10 cellular contexts compared by ENCODE assay signal in the genomic region with DNA sequence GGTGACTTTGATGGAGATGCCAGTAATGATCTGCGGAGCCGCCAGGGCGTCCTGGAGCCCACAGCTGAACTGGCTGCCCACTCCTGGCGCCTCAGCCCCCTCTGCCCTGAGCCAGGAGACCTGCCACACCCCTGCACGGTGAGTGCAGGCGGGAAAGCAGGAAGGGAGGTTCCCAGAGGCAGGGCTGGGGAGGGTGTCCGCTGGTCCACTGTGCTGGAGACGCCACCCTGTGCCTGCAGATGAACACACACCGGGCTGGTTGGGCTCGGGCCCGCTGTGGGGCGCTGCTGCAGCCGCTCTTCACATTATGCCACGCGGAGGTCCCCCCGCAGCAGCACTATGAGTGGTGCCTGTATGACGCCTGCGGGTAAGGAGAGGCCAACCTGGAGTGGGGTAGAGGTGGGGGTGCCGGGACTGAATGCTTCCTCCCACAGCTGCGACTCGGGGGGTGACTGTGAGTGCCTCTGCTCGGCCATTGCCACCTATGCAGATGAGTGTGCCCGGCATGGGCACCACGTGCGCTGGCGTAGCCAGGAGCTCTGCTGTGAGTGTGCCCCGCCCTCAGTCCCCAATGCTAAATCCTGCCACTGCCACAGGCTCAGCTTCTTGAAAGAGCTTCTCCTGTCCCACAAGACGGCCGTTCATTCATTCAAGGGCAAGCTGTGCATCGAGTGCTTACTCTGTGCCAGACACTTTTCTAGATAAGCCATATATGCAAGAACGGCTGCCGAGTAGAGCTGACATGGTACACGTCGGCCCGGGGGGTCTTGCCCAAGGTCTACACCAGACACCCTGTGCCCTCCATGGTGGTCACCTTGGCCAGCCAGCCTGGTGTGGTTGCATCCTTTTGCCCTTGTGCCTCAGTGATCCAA. TPM values are rescaled to one million over a fixed set of nuclear protein-coding genes. Genes with fewer than 3 reads are reported as not detected.
DNase-seq lines count a peak whose midpoint lies in the region; ATAC-seq and TF ChIP-seq lines count a peak whose summit lies in the region.
"Had no signal": no experiment of that assay in that cellular context is flagged by ENCODE, and none has a peak within 500 bp of the region (broad histone marks: within the 10 kb centered on the region; RNA-seq: fewer than 3 reads in every experiment).

No MANE protein-coding gene starts in this region.

- H3K4me3 ChIP-seq in right atrium auricular region (no peak overlapping the region), upper lobe of right lung (no peak overlapping the region)

- POLR2A ChIA-PET in RWPE1 (lab: Yijun Ruan, JAX; ENCODE audit: low non-redundant PET) = no interaction called here

- no peaks in the 10 kb centered on the region for H3K36me3 ChIP-seq in right atrium auricular region
- H3K36me3 ChIP-seq in upper lobe of right lung = no peaks in the 10 kb centered on the region

- no peak for DNase-seq in Right ventricle myocardium inferior (ENCODE audit: missing footprints)
- DNase-seq in right atrium auricular region (ENCODE audit: low spot score) = no peak
- DNase-seq in RWPE1 (ENCODE audit: low spot score) = no peak
- peak; percentile 48 for DNase-seq in left cardiac atrium
- no peak for DNase-seq in upper lobe of right lung
- no peak for DNase-seq in DMS 273 (lab: John Stamatoyannopoulos, UW; ENCODE audit: unreplicated experiment)
- DNase-seq: DND-41, occipital lobe had no signal

- H3K4me1 ChIP-seq in right atrium auricular region (peaks cover 0 to 17% of the 10 kb centered on the region in 2 donors), upper lobe of right lung (no peaks in the 10 kb centered on the region)

- CTCF ChIA-PET in RWPE1 (lab: Yijun Ruan, JAX) = no interaction called here

- peaks cover 0 to 12% of the 10 kb centered on the region in 2 donors for H3K27me3 ChIP-seq in right atrium auricular region
- H3K27me3 ChIP-seq in upper lobe of right lung = peaks cover 38% of the 10 kb centered on the region

- TF ChIP-seq CTCF in right atrium auricular region (IDR thresholded peaks at IDR 0.05) (peak in 1 of 2 donors; percentile 47), RWPE1 (conservative IDR thresholded peaks at IDR 0.05; ENCODE audit: low read depth) (peak; percentile 21; the same call in 1 of the 2 replicates), upper lobe of right lung (IDR thresholded peaks at IDR 0.05) (peak; percentile 43)

- intact Hi-C loops in Right ventricle myocardium inferior (cut with DNase I) (no loop called here), left cardiac atrium (cut with DNase I) (no loop called here), upper lobe of right lung (cut with DNase I) (no loop called here)

- no peaks in the 10 kb centered on the region for H3K9me3 ChIP-seq in right atrium auricular region
- no peaks in the 10 kb centered on the region for H3K9me3 ChIP-seq in upper lobe of right lung

- H3K27ac ChIP-seq in right atrium auricular region = no peak overlapping the region
- H3K27ac ChIP-seq in RWPE1 = no peak overlapping the region
- no peak overlapping the region for H3K27ac ChIP-seq in upper lobe of right lung

- ATAC-seq in Right ventricle myocardium inferior (peak; percentile 59), left cardiac atrium (peak in 1 of 2 donors; percentile 57), upper lobe of right lung (peak; percentile 59), GM18907 (IDR thresholded peaks at IDR 0.05; ENCODE audit: unreplicated experiment) (no peak), HG03159 (IDR thresholded peaks at IDR 0.05; ENCODE audit: unreplicated experiment) (no peak)

RNA-seq across cellular contexts. Expression of a gene that starts 14.3 kb away (rescaled TPM):
- 7.0 TPM for total RNA-seq in Right ventricle myocardium inferior
- 10 to 100 TPM in 1 of 2 donors, 1 to 10 TPM in 1; 3.2 to 11.0 TPM for total RNA-seq in right atrium auricular region
- 10 to 100 TPM in 1 of 2 donors, 1 to 10 TPM in 1; 7.9 to 10.4 TPM for total RNA-seq in left cardiac atrium
- 35.3 TPM for total RNA-seq in upper lobe of right lung

RNA-seq across cellular contexts. Expression of a gene that starts 50.5 kb away (rescaled TPM):
- 10.1 TPM for total RNA-seq in Right ventricle myocardium inferior
- total RNA-seq in right atrium auricular region = 10 to 100 TPM in 1 of 2 donors, 1 to 10 TPM in 1; 7.0 to 11.0 TPM
- 1 to 10 TPM; 8.7 to 9.7 TPM for total RNA-seq in left cardiac atrium
- 14.6 TPM for total RNA-seq in upper lobe of right lung

Comparison
In these comparisons a context has a peak if more than half of its experiments do, and no peak if none do; other contexts are left out.
1. ATAC-seq: peak in Right ventricle myocardium inferior (single experiment) and upper lobe of right lung (single experiment); none in GM18907 (single experiment) and HG03159 (single experiment).